In the genomic region with DNA sequence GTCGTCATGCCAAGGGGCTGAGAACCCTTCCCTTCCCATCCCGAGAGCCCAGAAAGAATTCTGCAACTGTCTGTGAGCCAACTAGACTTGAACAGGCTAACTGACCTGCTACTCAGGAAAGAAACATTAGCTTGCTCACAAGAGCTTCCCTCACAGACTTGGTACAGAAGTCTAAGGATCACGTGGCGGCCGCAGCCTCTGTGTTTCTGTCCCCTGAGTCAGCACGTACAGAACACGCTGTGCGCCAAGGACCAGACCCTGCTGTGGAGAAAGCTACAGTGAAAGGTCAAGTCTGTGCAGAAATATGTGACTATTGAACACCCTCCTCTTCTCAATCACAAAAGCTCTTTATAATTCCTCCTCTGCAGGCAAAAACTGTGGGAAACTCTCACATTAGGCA, we compare ENCODE assay signal across 22 cellular contexts.
DNase-seq lines count a peak whose midpoint lies in the region; ATAC-seq and TF ChIP-seq lines count a peak whose summit lies in the region.
"Had no signal": no experiment of that assay in that cellular context is flagged by ENCODE, and none has a peak within 500 bp of the region (broad histone marks: within the 10 kb centered on the region; RNA-seq: fewer than 3 reads in every experiment).

No MANE protein-coding gene starts in this region.

- DNase-seq in brain microvascular endothelial cell = peak; percentile 22
- DNase-seq in heart right ventricle = peak in 1 of 2 donors; percentile 48
- DNase-seq in nucleus accumbens (lab: John Stamatoyannopoulos, UW) = peak in 46 of 56 donors; percentile 31 to 86 (median 68)
- DNase-seq in NCI-H345 (lab: John Stamatoyannopoulos, UW) = no peak
- DNase-seq in NCI-H1694 treated with DMSO at 0.1 percent for 48 hours (lab: John Stamatoyannopoulos, UW) = no peak
- no peak for DNase-seq in type B pancreatic cell (ENCODE audit: extremely low spot score, unreplicated experiment)
- DNase-seq: DMS153; H9; Karpas-422; NCI-H1092 treated with DMSO at 0.1 percent for 48 hours; NCI-H2107; NCI-H748 treated with DMSO at 0.1 percent for 48 hours; SK-N-SH; stimulated activated CD4-positive, alpha-beta T cell treated with anti-CD3 and anti-CD28 coated beads, Interleukin-4, amount 100 ng/mL, for 24 hours; T-helper 9 cell had no signal

- no peaks in the 10 kb centered on the region for H3K36me3 Mint-ChIP-seq in type B pancreatic cell

- in situ Hi-C loops in brain microvascular endothelial cell (cut with HindIII; ENCODE audit: low pct_ligation_motif_present, low sequenced_read_pairs) = no loop called here

- peaks cover 21% of the 10 kb centered on the region for H3K4me1 Mint-ChIP-seq in type B pancreatic cell (ENCODE audit: unreplicated experiment)

- H3K27me3 ChIP-seq in brain microvascular endothelial cell (replicated peaks) = no peaks in the 10 kb centered on the region
- no peaks in the 10 kb centered on the region for H3K27me3 ChIP-seq in heart right ventricle
- H3K27me3 ChIP-seq: suprapubic skin had no signal

- peaks cover 4 to 44% (median 20%) of the 10 kb centered on the region in 9 donors for H3K4me1 ChIP-seq in heart right ventricle

- H3K9me3 Mint-ChIP-seq in type B pancreatic cell = peaks cover 9% of the 10 kb centered on the region

- ATAC-seq in heart right ventricle = peak; percentile 12 to 81 (median 57)
- no peak for ATAC-seq in HG02642 (IDR thresholded peaks at IDR 0.05; ENCODE audit: poor library complexity, unreplicated experiment)
- ATAC-seq: activated CD4-positive, CD25-positive, alpha-beta regulatory T cell treated with anti-CD3 and anti-CD28 coated beads, Interleukin-2, amount 50 U/mL, for 24 hours had no signal

- H3K9me3 ChIP-seq in heart right ventricle = no peaks in the 10 kb centered on the region
- H3K9me3 ChIP-seq: neutrophil, SK-N-SH, suprapubic skin had no signal

- intact Hi-C loops in heart right ventricle (cut with DNase I) = loop anchor here in 2 of 10 donors (5.0 to 10.0 kb wide), 2 partner anchors 149 to 152 kb away; partner anchors contain the start of gene QKI (in 2 of the 2)

- no peak overlapping the region for H3K4me3 ChIP-seq in brain microvascular endothelial cell (ENCODE audit: low read depth, low read length)
- no peak overlapping the region for H3K4me3 ChIP-seq in heart right ventricle
- H3K4me3 ChIP-seq: coronary artery, skin epidermis, suprapubic skin had no signal

- WGBS in heart right ventricle, 2 donors = 53 to 60% methylated on average over 8 of the region's 8 CpGs

- H3K27ac Mint-ChIP-seq in type B pancreatic cell = no peak overlapping the region

- peaks cover 31% of the 10 kb centered on the region for H3K27me3 Mint-ChIP-seq in type B pancreatic cell

- H3K36me3 ChIP-seq in brain microvascular endothelial cell (replicated peaks) (no peaks in the 10 kb centered on the region), heart right ventricle (no peaks in the 10 kb centered on the region)
- H3K36me3 ChIP-seq: neutrophil, suprapubic skin had no signal

- TF ChIP-seq CTCF in brain microvascular endothelial cell (IDR thresholded peaks at IDR 0.05; ENCODE audit: low read depth, low read length, missing control alignments) = no peak
- no peak for TF ChIP-seq CTCF in heart right ventricle (IDR thresholded peaks at IDR 0.05)
- no peak for TF ChIP-seq CTCF in type B pancreatic cell (conservative IDR thresholded peaks at IDR 0.05)

- H3K4me3 Mint-ChIP-seq in type B pancreatic cell = no peak overlapping the region
- H3K4me3 Mint-ChIP-seq: H9 had no signal

- H3K27ac ChIP-seq in brain microvascular endothelial cell = no peak overlapping the region
- peak overlapping the region in 6 of 10 donors; percentile 2 to 39 (median 19) for H3K27ac ChIP-seq in heart right ventricle
- H3K27ac ChIP-seq: C4-2B, coronary artery, neutrophil, skin epidermis, suprapubic skin had no signal

Comparison
In these comparisons a context has a peak if more than half of its experiments do, and no peak if none do; other contexts are left out.
1. DNase-seq: peak in brain microvascular endothelial cell (single experiment) and nucleus accumbens (46 of 56); none in NCI-H345 (single experiment), NCI-H1694 treated with DMSO at 0.1 percent for 48 hours (single experiment) and type B pancreatic cell (single experiment).